15 cellular contexts compared by ENCODE assay signal in genomic region chr5:113205807-113206206, GRCh38.
DNase-seq lines count a peak whose midpoint lies in the region; ATAC-seq and TF ChIP-seq lines count a peak whose summit lies in the region.
"Had no signal": no experiment of that assay in that cellular context is flagged by ENCODE, and none has a peak within 500 bp of the region (broad histone marks: within the 10 kb centered on the region; RNA-seq: fewer than 3 reads in every experiment).

No MANE protein-coding gene starts in this region.

- peak; percentile 4 for ATAC-seq in foreskin keratinocyte
- peak; percentile 68 to 75 (median 74) for ATAC-seq in psoas muscle
- ATAC-seq in GM18517 (IDR thresholded peaks at IDR 0.05; ENCODE audit: unreplicated experiment): no peak

- H3K4me1 ChIP-seq in foreskin keratinocyte (peaks cover 34% of the 10 kb centered on the region), psoas muscle (peaks cover 11% of the 10 kb centered on the region)
- H3K4me1 ChIP-seq: pancreas, transverse colon had no signal

- TF ChIP-seq CTCF in foreskin keratinocyte (conservative IDR thresholded peaks at IDR 0.05) (peak; percentile 44), psoas muscle (IDR thresholded peaks at IDR 0.05) (peak; percentile 27)

- intact Hi-C loops in psoas muscle (cut with DNase I): loop anchor here in 1 of 2 donors (10.0 kb wide), 1 partner anchor 309 kb away; the partner anchor contains the start of gene YTHDC2

- no peaks in the 10 kb centered on the region for H3K9me3 ChIP-seq in psoas muscle
- H3K9me3 ChIP-seq: pancreas, transverse colon had no signal

- in situ Hi-C loops in SK-MEL-5 (cut with HindIII; ENCODE audit: low pct_unique_long_range_greater_than_20kb, low sequenced_read_pairs): no loop called here

- WGBS in psoas muscle, 3 donors: 67 to 77% (median 74%) methylated on average over 3 of the region's 3 CpGs

- H3K27ac ChIP-seq in foreskin keratinocyte (no peak overlapping the region), psoas muscle (no peak overlapping the region)
- H3K27ac ChIP-seq: pancreas, transverse colon had no signal

- no peaks in the 10 kb centered on the region for H3K36me3 ChIP-seq in psoas muscle (ENCODE audit: insufficient read depth in 1 of 2, low read depth in 1 of 2)
- H3K36me3 ChIP-seq: pancreas, transverse colon had no signal

- peak; percentile 14 for DNase-seq in SIG-M5 treated with dmso at 0.1 percent for 504 hours (lab: John Stamatoyannopoulos, UW; ENCODE audit: unreplicated experiment)
- DNase-seq in SIG-M5 (lab: John Stamatoyannopoulos, UW): no peak
- peak; percentile 77 for DNase-seq in SK-MEL-5 (ENCODE audit: low read depth, low spot score)
- peak in 1 of 2 donors; percentile 23 for DNase-seq in foreskin keratinocyte
- DNase-seq in psoas muscle: peak in 1 of 2 donors; percentile 61
- DNase-seq in CD1c-positive myeloid dendritic cell (ENCODE audit: extremely low spot score): no peak
- DNase-seq in activated CD4-positive, alpha-beta T cell treated with anti-CD3 and anti-CD28 coated beads, Interleukin-2, amount 50 U/mL, for 1 hour: no peak
- DNase-seq: activated CD8-positive, alpha-beta memory T cell treated with anti-CD3 and anti-CD28 coated beads for 24 hours; activated naive CD4-positive, alpha-beta T cell treated with anti-CD3 and anti-CD28 coated beads, Interleukin-2, amount 10 ng/mL, durations not matched to agents 7 days and 5 days; central memory CD4-positive, alpha-beta T cell; MV-4-11; pancreas; stimulated activated CD8-positive, alpha-beta memory T cell treated with anti-CD3 and anti-CD28 coated beads, Interleukin-4, amount 100 ng/mL, for 48 hours; transverse colon had no signal

- H3K27me3 ChIP-seq in foreskin keratinocyte: no peaks in the 10 kb centered on the region
- no peaks in the 10 kb centered on the region for H3K27me3 ChIP-seq in psoas muscle (ENCODE audit: insufficient read depth in 3 of 3, low read length in 2 of 3)
- H3K27me3 ChIP-seq: pancreas, transverse colon had no signal

- no peak overlapping the region for H3K4me3 ChIP-seq in psoas muscle
- H3K4me3 ChIP-seq: pancreas, transverse colon had no signal

Comparison
In these comparisons a context has a peak if more than half of its experiments do, and no peak if none do; other contexts are left out.
1. DNase-seq: peak in SIG-M5 treated with dmso at 0.1 percent for 504 hours (single experiment) and SK-MEL-5 (single experiment); none in SIG-M5 (single experiment), CD1c-positive myeloid dendritic cell (single experiment) and activated CD4-positive, alpha-beta T cell treated with anti-CD3 and anti-CD28 coated beads, Interleukin-2, amount 50 U/mL, for 1 hour (single experiment).